Comparison of ENCODE assay signal across 8 cellular contexts in genomic region chr19:5038631-5039271, GRCh38.
DNase-seq lines count a peak whose midpoint lies in the region; ATAC-seq and TF ChIP-seq lines count a peak whose summit lies in the region.

No MANE protein-coding gene starts in this region.

- H3K9ac ChIP-seq in SK-N-SH, result no peak overlapping the region

- H3K4me1 Mint-ChIP-seq in natural killer cell, result peaks cover 0 to 18% of the 10 kb centered on the region in 2 donors

- TF ChIP-seq RAD21 in SK-N-SH (IDR thresholded peaks at IDR 0.05; ENCODE audit: low read length), result peak; percentile 15; the same call in 1 of the 2 replicates

- peaks cover 8% of the 10 kb centered on the region for H3F3A ChIP-seq in SK-N-SH (replicated peaks; ENCODE audit: insufficient read depth)

- H3K9me3 ChIP-seq in SK-N-SH (no peaks in the 10 kb centered on the region), upper lobe of right lung (no peaks in the 10 kb centered on the region)

- TF ChIP-seq EP300 in SK-N-SH (IDR thresholded peaks at IDR 0.05; ENCODE audit: borderline replicate concordance in 1 of 2, low read depth in 1 of 2, low read length in 1 of 2), result no peak

- peaks cover 12 to 24% of the 10 kb centered on the region in 2 experiments for H3K36me3 ChIP-seq in SK-N-SH (replicated peaks in 1 of 2; ENCODE audit: control insufficient read depth in 1 of 2, insufficient read depth in 2 of 2, low read length in 1 of 2)
- peaks cover 34% of the 10 kb centered on the region for H3K36me3 ChIP-seq in upper lobe of right lung

- no peak overlapping the region for H3K4me2 ChIP-seq in SK-N-SH

- H3K4me1 ChIP-seq in SK-N-SH (ENCODE audit: control insufficient read depth in 1 of 2, insufficient read depth in 2 of 2, low read depth in 1 of 2, low read length in 1 of 2), result peaks cover 23 to 42% of the 10 kb centered on the region in 2 experiments
- peaks cover 8% of the 10 kb centered on the region for H3K4me1 ChIP-seq in upper lobe of right lung

- H3K36me3 Mint-ChIP-seq in natural killer cell, result no peaks in the 10 kb centered on the region

- ATAC-seq in left cardiac atrium, result peak; percentile 9 to 35
- ATAC-seq in upper lobe of right lung, result peak; percentile 40
- ATAC-seq in natural killer cell, result no peak

- intact Hi-C loops in left cardiac atrium (cut with DNase I), result no loop called here
- intact Hi-C loops in upper lobe of right lung (cut with DNase I), result loop anchor here (10.0 kb wide), 1 partner anchor 234 kb away; no protein-coding TSS in a partner anchor
- intact Hi-C loops in natural killer cell (cut with micrococcal nuclease), result no loop called here

- H3K4me3 ChIP-seq in AG09309 (ENCODE audit: control insufficient read depth, low read depth, low read length) (no peak overlapping the region), GM12865 (ENCODE audit: low read depth, low read length) (no peak overlapping the region), SK-N-SH (ENCODE audit: low read depth in 2 of 2, low read length in 1 of 2) (no peak overlapping the region), upper lobe of right lung (no peak overlapping the region)

- TF ChIP-seq CTCF in AG09309 (IDR thresholded peaks at IDR 0.05; ENCODE audit: control insufficient read depth, insufficient read depth, low read depth, low read length, missing control alignments) (peak; percentile 54), GM12865 (IDR thresholded peaks at IDR 0.05; ENCODE audit: insufficient read depth, low read depth, low read length, missing control alignments) (peak; percentile 41), SK-N-SH (IDR thresholded peaks at IDR 0.05) (peak; percentile 56), upper lobe of right lung (IDR thresholded peaks at IDR 0.05) (peak; percentile 47), natural killer cell (IDR thresholded peaks at IDR 0.05) (no peak)

- H3K9me3 Mint-ChIP-seq in natural killer cell, result no peaks in the 10 kb centered on the region

- H3K27me3 ChIP-seq in SK-N-SH (ENCODE audit: insufficient read depth) (no peaks in the 10 kb centered on the region), upper lobe of right lung (no peaks in the 10 kb centered on the region)

- peaks cover 34% of the 10 kb centered on the region for H4K20me1 ChIP-seq in SK-N-SH (ENCODE audit: insufficient read depth)

- 61% methylated on average over 3 of the region's 14 CpGs for WGBS in SK-N-SH (ENCODE audit: low lambda C conversion rate)

- DNase-seq in AG09309 (ENCODE audit: low read depth), result no peak
- peak; percentile 31 for DNase-seq in GM12865 (ENCODE audit: low read depth)
- peak; percentile 72 for DNase-seq in SK-N-SH
- DNase-seq in left cardiac atrium, result no peak
- no peak for DNase-seq in upper lobe of right lung
- DNase-seq in natural killer cell, result no peak
- no peak for DNase-seq in activated gamma-delta T cell treated with Interleukin-2 at 50 U/mL for 16 hours
- DNase-seq in stimulated activated CD4-positive, alpha-beta T cell treated with anti-CD3 and anti-CD28 coated beads, Interleukin-1b, Interleukin-23, amount 100 ng/mL, for 48 hours, result no peak

- no peak overlapping the region for H2AFZ ChIP-seq in SK-N-SH (ENCODE audit: low read depth)

- H3K4me3 Mint-ChIP-seq in natural killer cell, result no peak overlapping the region

- H3K27ac ChIP-seq in SK-N-SH (ENCODE audit: low read depth in 2 of 2, low read length in 1 of 2) (peak overlapping the region in 1 of 2 experiments; percentile 90; a peak in 2 of 4 replicates), upper lobe of right lung (no peak overlapping the region)

- no peaks in the 10 kb centered on the region for H3K27me3 Mint-ChIP-seq in natural killer cell (ENCODE audit: low read depth in 2 of 2)

- CTCF ChIA-PET in SK-N-SH (lab: Yijun Ruan, JAX), result interaction anchor here (0.8 to 5.4 kb wide), 16 partner anchors 8 to 321 kb away, joined by 3 to 71 read pairs (median 4); partner anchors contain the start of genes PTPRS and TICAM1

- POLR2A ChIA-PET in SK-N-SH (lab: Yijun Ruan, JAX), result no interaction called here

- H3K27ac Mint-ChIP-seq in natural killer cell, result no peak overlapping the region

- H3K9me2 ChIP-seq in SK-N-SH, result no peaks in the 10 kb centered on the region

- peaks cover 18% of the 10 kb centered on the region; the same call in 1 of the 2 replicates for H3K79me2 ChIP-seq in SK-N-SH (ENCODE audit: insufficient read depth)

TF ChIP-seq in SK-N-SH, 30 proteins besides CTCF, POLR2A, EP300 and RAD21:
- TF ChIP-seq JUND (IDR thresholded peaks at IDR 0.05) (no peak), MXI1 (IDR thresholded peaks at IDR 0.05; ENCODE audit: low read depth, low read length) (no peak), NFIC (IDR thresholded peaks at IDR 0.05; ENCODE audit: borderline replicate concordance) (no peak), SIN3A (IDR thresholded peaks at IDR 0.05; ENCODE audit: borderline replicate concordance, low read depth, low read length) (no peak)

Comparison
In these comparisons a context has a peak if more than half of its experiments do, and no peak if none do; other contexts are left out.
1. DNase-seq: peak in GM12865 (single experiment) and SK-N-SH (single experiment); none in AG09309 (single experiment), left cardiac atrium (single experiment), upper lobe of right lung (single experiment), natural killer cell (single experiment), activated gamma-delta T cell treated with Interleukin-2 at 50 U/mL for 16 hours (single experiment) and stimulated activated CD4-positive, alpha-beta T cell treated with anti-CD3 and anti-CD28 coated beads, Interleukin-1b, Interleukin-23, amount 100 ng/mL, for 48 hours (single experiment).
2. ATAC-seq: peak in left cardiac atrium (2 of 2) and upper lobe of right lung (single experiment); none in natural killer cell (0 of 3).